In the genomic region with DNA sequence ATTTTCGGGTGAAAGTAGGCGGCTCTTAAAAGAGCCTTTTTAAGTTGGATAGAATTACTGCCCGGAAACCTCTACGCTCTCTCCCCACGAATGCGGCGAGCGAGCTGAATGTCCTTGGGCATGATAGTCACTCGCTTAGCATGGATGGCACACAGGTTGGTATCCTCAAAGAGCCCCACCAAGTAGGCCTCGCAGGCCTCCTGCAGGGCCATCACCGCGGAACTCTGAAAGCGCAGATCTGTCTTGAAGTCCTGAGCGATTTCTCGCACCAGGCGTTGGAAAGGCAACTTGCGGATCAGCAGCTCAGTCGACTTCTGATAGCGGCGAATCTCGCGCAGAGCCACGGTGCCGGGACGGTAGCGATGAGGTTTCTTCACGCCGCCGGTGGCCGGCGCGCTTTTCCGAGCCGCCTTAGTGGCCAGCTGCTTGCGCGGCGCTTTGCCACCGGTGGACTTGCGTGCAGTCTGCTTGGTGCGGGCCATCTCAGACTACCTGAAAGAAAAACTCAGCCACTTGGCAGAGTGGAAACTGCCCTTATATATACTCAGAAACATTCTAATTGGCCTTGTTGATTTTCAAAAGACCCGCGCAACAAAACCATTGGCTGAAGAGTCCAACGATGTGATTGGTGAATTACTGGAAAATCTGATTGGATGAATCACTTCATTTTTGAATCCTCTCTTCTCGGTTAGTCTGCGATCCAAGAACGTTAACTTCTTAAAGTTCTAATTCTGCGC, we compare ENCODE assay signal across 8 cellular contexts.
A peak's percentile ranks its signal among the peaks of the same experiment; 100 is the strongest.
DNase-seq lines count a peak whose midpoint lies in the region; ATAC-seq lines count a peak whose summit lies in the region.
"Had no signal": no experiment of that assay in that cellular context is flagged by ENCODE, and none has a peak within 500 bp of the region (broad histone marks: within the 10 kb centered on the region; RNA-seq: fewer than 3 reads in every experiment).

No MANE protein-coding gene starts in this region.

- DNase-seq in NOMO-1 treated with DMSO at 0.1 percent for 48 hours (lab: John Stamatoyannopoulos, UW; ENCODE audit: unreplicated experiment) (peak; percentile 91), activated T-cell treated with anti-CD3 and anti-CD28 coated beads for 24 hours (ENCODE audit: low read depth) (peak; percentile 67), epithelial cell of prostate (ENCODE audit: low read depth, low spot score) (no peak)
- peak; percentile 75 for DNase-seq in stimulated activated naive B cell treated with anti-CD40 and anti-IgM and Interleukin-4, amounts not matched to agents 10 μg/mL and 1 μg/mL and 100 μg/mL, for 72 hours

- ATAC-seq in GM18519 (IDR thresholded peaks at IDR 0.05; ENCODE audit: low FRiP score, unreplicated experiment): peak; percentile 35
- peak; percentile 33 for ATAC-seq in HG03066 (IDR thresholded peaks at IDR 0.05; ENCODE audit: low read depth, unreplicated experiment)
- ATAC-seq in stimulated activated naive B cell treated with anti-CD40 and anti-IgM and Interleukin-4, amounts not matched to agents 10 μg/mL and 1 μg/mL and 100 μg/mL, for 72 hours (replicated peaks): peak; percentile 26 to 27

- H3K36me3 Mint-ChIP-seq in stimulated activated naive B cell treated with anti-CD40 and anti-IgM and Interleukin-4, amounts not matched to agents 10 μg/mL and 1 μg/mL and 100 μg/mL, for 72 hours: no peaks in the 10 kb centered on the region

- H3K27me3 Mint-ChIP-seq in stimulated activated naive B cell treated with anti-CD40 and anti-IgM and Interleukin-4, amounts not matched to agents 10 μg/mL and 1 μg/mL and 100 μg/mL, for 72 hours: no peaks in the 10 kb centered on the region
- H3K27me3 Mint-ChIP-seq: stimulated activated naive CD8-positive, alpha-beta T cell treated with anti-CD3 and anti-CD28 coated beads, Interleukin-15, Interleukin-2, amounts not matched to agents 100 ng/mL and 50 ng/mL, for 24 hours had no signal

- H3K9me3 ChIP-seq in mucosa of rectum (ENCODE audit: control insufficient read depth in 2 of 2, low read length in 2 of 2): no peaks in the 10 kb centered on the region

- no peak overlapping the region for H3K27ac Mint-ChIP-seq in stimulated activated naive B cell treated with anti-CD40 and anti-IgM and Interleukin-4, amounts not matched to agents 10 μg/mL and 1 μg/mL and 100 μg/mL, for 72 hours
- H3K27ac Mint-ChIP-seq: stimulated activated naive CD8-positive, alpha-beta T cell treated with anti-CD3 and anti-CD28 coated beads, Interleukin-15, Interleukin-2, amounts not matched to agents 100 ng/mL and 50 ng/mL, for 24 hours had no signal

- no peak overlapping the region for H3K4me3 Mint-ChIP-seq in stimulated activated naive B cell treated with anti-CD40 and anti-IgM and Interleukin-4, amounts not matched to agents 10 μg/mL and 1 μg/mL and 100 μg/mL, for 72 hours
- H3K4me3 Mint-ChIP-seq: stimulated activated naive CD8-positive, alpha-beta T cell treated with anti-CD3 and anti-CD28 coated beads, Interleukin-15, Interleukin-2, amounts not matched to agents 100 ng/mL and 50 ng/mL, for 24 hours had no signal

- peaks cover 2 to 18% of the 10 kb centered on the region in 2 donors for H3K4me1 ChIP-seq in mucosa of rectum (ENCODE audit: control insufficient read depth in 2 of 2, insufficient read depth in 2 of 2, low read length in 2 of 2)

- H3K4me1 Mint-ChIP-seq in stimulated activated naive B cell treated with anti-CD40 and anti-IgM and Interleukin-4, amounts not matched to agents 10 μg/mL and 1 μg/mL and 100 μg/mL, for 72 hours: peaks cover 5 to 12% of the 10 kb centered on the region in 2 donors

- peak overlapping the region; percentile 88 to 92 for H3K9ac ChIP-seq in mucosa of rectum (ENCODE audit: low read depth in 1 of 2, low read length in 2 of 2)

- peak overlapping the region; percentile 85 for H3K27ac ChIP-seq in epithelial cell of prostate
- peak overlapping the region; percentile 96 to 97 for H3K27ac ChIP-seq in mucosa of rectum (ENCODE audit: low read depth in 2 of 2, low read length in 2 of 2)

- no peaks in the 10 kb centered on the region for H3K9me3 Mint-ChIP-seq in stimulated activated naive B cell treated with anti-CD40 and anti-IgM and Interleukin-4, amounts not matched to agents 10 μg/mL and 1 μg/mL and 100 μg/mL, for 72 hours
- H3K9me3 Mint-ChIP-seq: stimulated activated naive CD8-positive, alpha-beta T cell treated with anti-CD3 and anti-CD28 coated beads, Interleukin-15, Interleukin-2, amounts not matched to agents 100 ng/mL and 50 ng/mL, for 24 hours had no signal

- H3K4me3 ChIP-seq in mucosa of rectum (ENCODE audit: low read length in 2 of 2): peak overlapping the region; percentile 71 to 84

- no peaks in the 10 kb centered on the region for H3K36me3 ChIP-seq in mucosa of rectum (ENCODE audit: control insufficient read depth in 2 of 2, insufficient read depth in 2 of 2, low read length in 2 of 2)

- no peaks in the 10 kb centered on the region for H3K27me3 ChIP-seq in mucosa of rectum (ENCODE audit: control insufficient read depth in 2 of 2, insufficient read depth in 2 of 2, low read length in 2 of 2)
